ENCODE assay signal across 8 cellular contexts in genomic region chr17:31067699-31068184, GRCh38. TPM values are rescaled to one million over a fixed set of nuclear protein-coding genes. Genes with fewer than 3 reads are reported as not detected.
DNase-seq lines count a peak whose midpoint lies in the region; ATAC-seq and TF ChIP-seq lines count a peak whose summit lies in the region.

No MANE protein-coding gene starts in this region.

- ATAC-seq in left lung (peak; percentile 81), HG03280 (IDR thresholded peaks at IDR 0.05; ENCODE audit: unreplicated experiment) (no peak), HG03025 (IDR thresholded peaks at IDR 0.05; ENCODE audit: low FRiP score, unreplicated experiment) (no peak), HG02678 (IDR thresholded peaks at IDR 0.05; ENCODE audit: unreplicated experiment) (no peak)

- peak; percentile 89 for DNase-seq in A172 (ENCODE audit: low spot score)
- peak; percentile 89 for DNase-seq in HS-5 (ENCODE audit: low read depth)
- DNase-seq in astrocyte of the spinal cord (ENCODE audit: low read depth, low spot score) = peak; percentile 76
- DNase-seq in left lung = no peak
- DNase-seq in COR-L47 (lab: John Stamatoyannopoulos, UW) = no peak

- H3K27me3 ChIP-seq in left lung = no peaks in the 10 kb centered on the region

- no peak overlapping the region for H3K4me3 ChIP-seq in astrocyte of the spinal cord (ENCODE audit: low read depth, low read length)
- H3K4me3 ChIP-seq in left lung = no peak overlapping the region

- in situ Hi-C loops in astrocyte of the spinal cord (cut with HindIII; ENCODE audit: low sequenced_read_pairs) = no loop called here

- intact Hi-C loops in left lung (cut with DNase I) = no loop called here

- H3K36me3 ChIP-seq in left lung = no peaks in the 10 kb centered on the region

- peaks cover 0 to 19% of the 10 kb centered on the region in 2 donors for H3K4me1 ChIP-seq in left lung

- H3K27ac ChIP-seq in left lung = peak overlapping the region; percentile 16 to 75

- TF ChIP-seq CTCF in astrocyte of the spinal cord (IDR thresholded peaks at IDR 0.05; ENCODE audit: low read depth, low read length) (no peak), left lung (IDR thresholded peaks at IDR 0.05) (no peak)

- H3K9me3 ChIP-seq in left lung = no peaks in the 10 kb centered on the region

RNA-seq across cellular contexts. Expression of gene NF1, which starts 27.0 kb away (rescaled TPM):
- 28.4 and 32.7 TPM in 2 replicates for total RNA-seq in A172 (2014; rRNA removed; shearing (Covaris generic))
- total RNA-seq in left lung = 10 to 100 TPM; 54.7 to 57.5 TPM

Comparison
In these comparisons a context has a peak if more than half of its experiments do, and no peak if none do; other contexts are left out.
1. DNase-seq: peak in A172 (single experiment), HS-5 (single experiment) and astrocyte of the spinal cord (single experiment); none in left lung (0 of 2) and COR-L47 (single experiment).